In genomic region chr9:20564650-20565049, GRCh38 we compare ENCODE assay signal across 30 cellular contexts.
"Had no signal": no experiment of that assay in that cellular context is flagged by ENCODE, and none has a peak within 500 bp of the region (broad histone marks: within the 10 kb centered on the region; RNA-seq: fewer than 3 reads in every experiment).

No MANE protein-coding gene starts in this region.

- H3K27me3 ChIP-seq: brain microvascular endothelial cell, Peyer's patch had no signal

- H3K9me3 ChIP-seq: Peyer's patch had no signal

- H3K36me3 ChIP-seq: brain microvascular endothelial cell, Peyer's patch had no signal

- ATAC-seq: activated CD8-positive, alpha-beta memory T cell treated with anti-CD3 and anti-CD28 coated beads, Interleukin-2, amount 10 ng/mL, durations not matched to agents 7 days and 5 days; activated naive CD8-positive, alpha-beta T cell treated with anti-CD3 and anti-CD28 coated beads, Interleukin-2, amount 50 U/mL, for 24 hours had no signal

- H3K27ac ChIP-seq: brain microvascular endothelial cell, Peyer's patch had no signal

- H3K4me3 ChIP-seq: Peyer's patch had no signal

- DNase-seq: activated CD4-positive, alpha-beta memory T cell treated with anti-CD3 and anti-CD28 coated beads, Interleukin-2, amount 10 ng/mL, durations not matched to agents 7 days and 5 days; activated CD4-positive, alpha-beta T cell treated with anti-CD3 and anti-CD28 coated beads for 1 hour; activated CD4-positive, alpha-beta T cell treated with anti-CD3 and anti-CD28 coated beads for 48 hours; activated CD4-positive, CD25-positive, alpha-beta regulatory T cell; activated CD8-positive, alpha-beta memory T cell treated with anti-CD3 and anti-CD28 coated beads for 24 hours; activated CD8-positive, alpha-beta memory T cell treated with anti-CD3 and anti-CD28 coated beads, Interleukin-2, amount 10 ng/mL, durations not matched to agents 7 days and 5 days; activated CD8-positive, alpha-beta memory T cell treated with anti-CD3 and anti-CD28 coated beads, Interleukin-2, amount 50 U/mL, for 48 hours; activated effector memory CD4-positive, alpha-beta T cell treated with Interleukin-2 at 50 U/mL for 16 hours; activated naive CD4-positive, alpha-beta T cell treated with anti-CD3 and anti-CD28 coated beads, Interleukin-2, amount 10 ng/mL, durations not matched to agents 7 days and 5 days; activated naive CD8-positive, alpha-beta T cell treated with anti-CD3 and anti-CD28 coated beads, Interleukin-2, amount 50 U/mL, for 24 hours; activated T-cell treated with anti-CD3 and anti-CD28 coated beads, Interleukin-2, amount 50 U/mL, for 48 hours; anterior cingulate cortex; brain microvascular endothelial cell; central memory CD4-positive, alpha-beta T cell; NCI-H1105; NCI-H1417 treated with DMSO at 0.1 percent for 48 hours; NCI-H187 treated with DMSO at 0.1 percent for 48 hours; NCI-H2081; NCI-H2171 treated with DMSO at 0.1 percent for 48 hours; NCI-H2227 treated with DMSO at 0.1 percent for 48 hours; NCI-H446; NCI-H510A treated with DMSO at 0.1 percent for 48 hours; NK-92 treated with Interleukin-12 subunit alpha and Interleukin-12 subunit beta, amount 100 ng/mL, for 24 hours; Peyer's patch; RPMI8226; SIG-M5; SW 1271; T-helper 1 cell; T-helper 2 cell; T-helper 9 cell had no signal
